Comparison of ENCODE assay signal across 9 cellular contexts in genomic region chr16:68116256-68116853, GRCh38. TPM values are rescaled to one million over a fixed set of nuclear protein-coding genes. Genes with fewer than 3 reads are reported as not detected.
A peak's percentile ranks its signal among the peaks of the same experiment; 100 is the strongest.
DNase-seq lines count a peak whose midpoint lies in the region; ATAC-seq and TF ChIP-seq lines count a peak whose summit lies in the region.
"Had no signal": no experiment of that assay in that cellular context is flagged by ENCODE, and none has a peak within 500 bp of the region (broad histone marks: within the 10 kb centered on the region; RNA-seq: fewer than 3 reads in every experiment).

No MANE protein-coding gene starts in this region.

- peaks cover 61% of the 10 kb centered on the region for H3K4me1 ChIP-seq in CD4-positive, CD25-positive, alpha-beta regulatory T cell (ENCODE audit: control insufficient read depth, insufficient read depth, low read length, poor library complexity, severe bottlenecking)
- H3K4me1 ChIP-seq in right lobe of liver, result peaks cover 0 to 10% (median 0%) of the 10 kb centered on the region in 4 donors
- H3K4me1 ChIP-seq in suprapubic skin, result peaks cover 24% of the 10 kb centered on the region

- H3K27me3 ChIP-seq in CD4-positive, CD25-positive, alpha-beta regulatory T cell (ENCODE audit: control insufficient read depth, insufficient read depth, low read length), result no peaks in the 10 kb centered on the region
- no peaks in the 10 kb centered on the region for H3K27me3 ChIP-seq in HL-60 (ENCODE audit: insufficient read depth, poor library complexity, severe bottlenecking)
- no peaks in the 10 kb centered on the region for H3K27me3 ChIP-seq in right lobe of liver
- no peaks in the 10 kb centered on the region for H3K27me3 ChIP-seq in suprapubic skin

- DNase-seq in CD4-positive, CD25-positive, alpha-beta regulatory T cell, result peak in 2 of 3 donors; percentile 47 to 57
- DNase-seq in HL-60 (ENCODE audit: low read depth in 1 of 2, low spot score in 1 of 2) (peak in 1 of 2 experiments; percentile 15), right lobe of liver (no peak), NCI-H2227 (lab: John Stamatoyannopoulos, UW; ENCODE audit: unreplicated experiment) (no peak), suprapubic skin (ENCODE audit: low spot score in 2 of 2) (no peak)
- DNase-seq in activated naive CD8-positive, alpha-beta T cell treated with anti-CD3 and anti-CD28 coated beads, Interleukin-2, amount 50 U/mL, for 24 hours, result no peak
- DNase-seq: activated naive CD8-positive, alpha-beta T cell treated with anti-CD3 and anti-CD28 coated beads, Interleukin-2, amount 10 ng/mL, durations not matched to agents 7 days and 5 days had no signal

- ATAC-seq in CD4-positive, CD25-positive, alpha-beta regulatory T cell (ENCODE audit: low read depth in 2 of 2), result peak; percentile 60 to 77
- ATAC-seq in activated naive CD8-positive, alpha-beta T cell treated with anti-CD3 and anti-CD28 coated beads, Interleukin-2, amount 50 U/mL, for 24 hours, result peak; percentile 38
- no peak for ATAC-seq in right lobe of liver
- no peak for ATAC-seq in HG03565 (IDR thresholded peaks at IDR 0.05; ENCODE audit: unreplicated experiment)
- no peak for ATAC-seq in HG03097 (IDR thresholded peaks at IDR 0.05; ENCODE audit: low FRiP score, unreplicated experiment)

- H3K4me3 Mint-ChIP-seq in CD4-positive, CD25-positive, alpha-beta regulatory T cell, result peak overlapping the region in 3 of 4 donors; percentile 2 to 70 (median 39)
- no peak overlapping the region for H3K4me3 Mint-ChIP-seq in activated naive CD8-positive, alpha-beta T cell treated with anti-CD3 and anti-CD28 coated beads, Interleukin-2, amount 50 U/mL, for 24 hours
- H3K4me3 Mint-ChIP-seq: activated naive CD8-positive, alpha-beta T cell treated with anti-CD3 and anti-CD28 coated beads, Interleukin-2, amount 10 ng/mL, durations not matched to agents 7 days and 5 days had no signal

- peak overlapping the region in 1 of 3 donors; percentile 47 for H3K27ac Mint-ChIP-seq in CD4-positive, CD25-positive, alpha-beta regulatory T cell
- peak overlapping the region; percentile 8 for H3K27ac Mint-ChIP-seq in activated naive CD8-positive, alpha-beta T cell treated with anti-CD3 and anti-CD28 coated beads, Interleukin-2, amount 50 U/mL, for 24 hours
- H3K27ac Mint-ChIP-seq: activated naive CD8-positive, alpha-beta T cell treated with anti-CD3 and anti-CD28 coated beads, Interleukin-2, amount 10 ng/mL, durations not matched to agents 7 days and 5 days had no signal

- H3K4me3 ChIP-seq in CD4-positive, CD25-positive, alpha-beta regulatory T cell (ENCODE audit: low read depth, low read length), result peak overlapping the region; percentile 52
- H3K4me3 ChIP-seq in HL-60 (replicated peaks; ENCODE audit: insufficient read depth, low read length) (no peak overlapping the region), right lobe of liver (no peak overlapping the region), suprapubic skin (no peak overlapping the region)

- H3K27ac ChIP-seq in CD4-positive, CD25-positive, alpha-beta regulatory T cell (ENCODE audit: insufficient read depth, low read length, poor library complexity, severe bottlenecking), result no peak overlapping the region
- H3K27ac ChIP-seq in HL-60 (replicated peaks), result no peak overlapping the region
- no peak overlapping the region for H3K27ac ChIP-seq in right lobe of liver
- H3K27ac ChIP-seq in suprapubic skin, result no peak overlapping the region

- peaks cover 13% of the 10 kb centered on the region for H3K36me3 Mint-ChIP-seq in CD4-positive, CD25-positive, alpha-beta regulatory T cell
- peaks cover 14% of the 10 kb centered on the region for H3K36me3 Mint-ChIP-seq in activated naive CD8-positive, alpha-beta T cell treated with anti-CD3 and anti-CD28 coated beads, Interleukin-2, amount 50 U/mL, for 24 hours (ENCODE audit: low read depth)

- no peaks in the 10 kb centered on the region for H3K9me3 ChIP-seq in CD4-positive, CD25-positive, alpha-beta regulatory T cell (ENCODE audit: control insufficient read depth in 2 of 2, low read length in 2 of 2)
- H3K9me3 ChIP-seq in right lobe of liver (no peaks in the 10 kb centered on the region), suprapubic skin (no peaks in the 10 kb centered on the region)

- H3K9me3 Mint-ChIP-seq in CD4-positive, CD25-positive, alpha-beta regulatory T cell, result peaks cover 0 to 10% (median 3%) of the 10 kb centered on the region in 7 donors
- H3K9me3 Mint-ChIP-seq in activated naive CD8-positive, alpha-beta T cell treated with anti-CD3 and anti-CD28 coated beads, Interleukin-2, amount 50 U/mL, for 24 hours, result peaks cover 13% of the 10 kb centered on the region

- peaks cover 34 to 97% (median 61%) of the 10 kb centered on the region in 4 donors for H3K4me1 Mint-ChIP-seq in CD4-positive, CD25-positive, alpha-beta regulatory T cell
- H3K4me1 Mint-ChIP-seq in activated naive CD8-positive, alpha-beta T cell treated with anti-CD3 and anti-CD28 coated beads, Interleukin-2, amount 50 U/mL, for 24 hours, result peaks cover 94% of the 10 kb centered on the region

- intact Hi-C loops in right lobe of liver (cut with DNase I), result no loop called here

- H3K36me3 ChIP-seq in CD4-positive, CD25-positive, alpha-beta regulatory T cell (ENCODE audit: control insufficient read depth, insufficient read depth, low read length), result no peaks in the 10 kb centered on the region
- H3K36me3 ChIP-seq in right lobe of liver (no peaks in the 10 kb centered on the region), suprapubic skin (no peaks in the 10 kb centered on the region)

- TF ChIP-seq CTCF in HL-60 (IDR thresholded peaks at IDR 0.05; ENCODE audit: insufficient read depth, low read length) (peak; percentile 26), right lobe of liver (IDR thresholded peaks at IDR 0.05) (peak in 3 of 4 donors; percentile 23 to 29 (median 24)), suprapubic skin (IDR thresholded peaks at IDR 0.05) (peak in 1 of 2 donors; percentile 38)

- H3K27me3 Mint-ChIP-seq in CD4-positive, CD25-positive, alpha-beta regulatory T cell, result no peaks in the 10 kb centered on the region
- H3K27me3 Mint-ChIP-seq in activated naive CD8-positive, alpha-beta T cell treated with anti-CD3 and anti-CD28 coated beads, Interleukin-2, amount 50 U/mL, for 24 hours, result no peaks in the 10 kb centered on the region
- H3K27me3 Mint-ChIP-seq: activated naive CD8-positive, alpha-beta T cell treated with anti-CD3 and anti-CD28 coated beads, Interleukin-2, amount 10 ng/mL, durations not matched to agents 7 days and 5 days had no signal

- TF ChIP-seq EP300 in suprapubic skin (IDR thresholded peaks at IDR 0.05), result no peak

- TF ChIP-seq POLR2A in right lobe of liver (IDR thresholded peaks at IDR 0.05) (no peak), suprapubic skin (IDR thresholded peaks at IDR 0.05) (no peak)

- WGBS in right lobe of liver (ENCODE audit: insufficient coverage, low coverage, low lambda C conversion rate, missing lambda C conversion rate), result 55% methylated on average over 2 of the region's 2 CpGs
- WGBS in suprapubic skin, result 58% methylated on average over 2 of the region's 2 CpGs

RNA-seq across cellular contexts. Expression of gene NFATC3, which starts 31.2 kb away (rescaled TPM):
- 115 TPM for total RNA-seq in CD4-positive, CD25-positive, alpha-beta regulatory T cell
- 10 to 100 TPM; 52.0 to 67.5 (median 56.6) TPM for polyA plus RNA-seq in CD4-positive, CD25-positive, alpha-beta regulatory T cell
- 10 to 100 TPM; 19.9 to 30.1 (median 25.1) TPM for total RNA-seq in right lobe of liver
- total RNA-seq in suprapubic skin, result 10 to 100 TPM; 32.7 to 58.1 (median 36.9) TPM

Comparison
In these comparisons a context has a peak if more than half of its experiments do, and no peak if none do; other contexts are left out.
1. ATAC-seq: peak in CD4-positive, CD25-positive, alpha-beta regulatory T cell (2 of 2) and activated naive CD8-positive, alpha-beta T cell treated with anti-CD3 and anti-CD28 coated beads, Interleukin-2, amount 50 U/mL, for 24 hours (single experiment); none in right lobe of liver (0 of 4), HG03565 (single experiment) and HG03097 (single experiment).
2. DNase-seq: peak in CD4-positive, CD25-positive, alpha-beta regulatory T cell (2 of 3); none in activated naive CD8-positive, alpha-beta T cell treated with anti-CD3 and anti-CD28 coated beads, Interleukin-2, amount 50 U/mL, for 24 hours (single experiment), right lobe of liver (0 of 3), NCI-H2227 (single experiment) and suprapubic skin (0 of 2).